ENCODE assay signal across 1 cellular context in the genomic region with DNA sequence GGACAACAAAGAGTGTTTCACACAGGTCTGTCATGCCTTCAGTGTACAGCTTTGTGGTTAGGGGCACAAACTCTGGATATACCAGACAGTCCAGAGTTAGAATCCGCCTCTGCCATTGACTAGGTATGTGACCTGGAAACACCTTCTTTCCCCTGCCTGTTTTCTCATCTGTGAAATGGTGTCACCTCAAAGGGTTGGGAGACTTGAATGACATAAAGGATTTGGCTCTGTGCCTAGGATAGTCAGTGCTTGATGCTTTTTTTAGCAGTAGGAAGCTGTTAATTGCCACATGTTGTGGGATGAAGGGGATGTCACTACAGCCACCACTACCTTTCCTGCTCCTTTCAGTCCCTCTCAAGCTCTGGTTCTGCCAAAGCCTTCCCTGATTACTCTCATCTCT.
TF ChIP-seq lines count a peak whose summit lies in the region.

No MANE protein-coding gene starts in this region.

TF ChIP-seq in H1, 55 proteins besides CTCF, POLR2A, EP300 and RAD21 (continued from another document):
- no peak for TF ChIP-seq PHF8 (conservative IDR thresholded peaks at IDR 0.05; ENCODE audit: low read depth, low read length)
- TF ChIP-seq JUN (IDR thresholded peaks at IDR 0.05; ENCODE audit: low read depth, low read length): no peak
- TF ChIP-seq POU5F1 (IDR thresholded peaks at IDR 0.05; ENCODE audit: low read depth, low read length): no peak
- TF ChIP-seq SRF (IDR thresholded peaks at IDR 0.05; ENCODE audit: low read depth, low read length): no peak
